8 cellular contexts compared by ENCODE assay signal in genomic region chr20:59032023-59032712, GRCh38. TPM values are rescaled to one million over a fixed set of nuclear protein-coding genes. Genes with fewer than 3 reads are reported as not detected.
DNase-seq lines count a peak whose midpoint lies in the region; ATAC-seq and TF ChIP-seq lines count a peak whose summit lies in the region.

TSS of gene ATP5F1E (minus strand) at chr20:59032335. CDS start at chr20:59032251, 84 bp downstream.

- no peaks in the 10 kb centered on the region for H3K9me3 ChIP-seq in esophagus squamous epithelium

- H3K36me3 Mint-ChIP-seq in naive B cell = peaks cover 15 to 25% of the 10 kb centered on the region in 2 donors
- H3K36me3 Mint-ChIP-seq in stimulated activated effector memory CD8-positive, alpha-beta T cell treated with anti-CD3 and anti-CD28 coated beads, Interleukin-12 subunit alpha, Interleukin-12 subunit beta, amount 100 ng/mL, for 72 hours = peaks cover 92% of the 10 kb centered on the region

- peak within 1 kb of the TSS; percentile 93 to 99 (median 98) for H3K27ac Mint-ChIP-seq in naive B cell
- H3K27ac Mint-ChIP-seq in stimulated activated effector memory CD8-positive, alpha-beta T cell treated with anti-CD3 and anti-CD28 coated beads, Interleukin-12 subunit alpha, Interleukin-12 subunit beta, amount 100 ng/mL, for 72 hours = peak within 1 kb of the TSS; percentile 92

- peak within 1 kb of the TSS; percentile 49 to 83 (median 73) for H3K4me3 ChIP-seq in esophagus squamous epithelium

- 0% methylated on average over 18 of the region's 86 CpGs; no CpG with 5 or more reads in 1 of the 2 donors for WGBS in esophagus squamous epithelium, 2 donors

- ATAC-seq in GM21825 (IDR thresholded peaks at IDR 0.05; ENCODE audit: unreplicated experiment) (peak; percentile 94), naive B cell (ENCODE audit: low read depth in 2 of 2) (peak; percentile 91)
- peak; percentile 97 for ATAC-seq in stimulated activated effector memory CD8-positive, alpha-beta T cell treated with anti-CD3 and anti-CD28 coated beads, Interleukin-12 subunit alpha, Interleukin-12 subunit beta, amount 100 ng/mL, for 72 hours

- peaks cover 10 to 69% (median 19%) of the 10 kb centered on the region in 3 donors for H3K36me3 ChIP-seq in esophagus squamous epithelium

- H3K27ac ChIP-seq in esophagus squamous epithelium = peak within 1 kb of the TSS; percentile 84 to 92 (median 90)

- H3K4me3 Mint-ChIP-seq in naive B cell = peak within 1 kb of the TSS; percentile 81 to 97 (median 94)
- H3K4me3 Mint-ChIP-seq in stimulated activated effector memory CD8-positive, alpha-beta T cell treated with anti-CD3 and anti-CD28 coated beads, Interleukin-12 subunit alpha, Interleukin-12 subunit beta, amount 100 ng/mL, for 72 hours = peak within 1 kb of the TSS; percentile 86

- intact Hi-C loops in esophagus squamous epithelium (cut with DNase I) = loop anchor here (10.0 kb wide), 1 partner anchor 137 kb away; no protein-coding TSS in a partner anchor

- no peaks in the 10 kb centered on the region for H3K27me3 Mint-ChIP-seq in naive B cell

- no peaks in the 10 kb centered on the region for H3K27me3 ChIP-seq in esophagus squamous epithelium

- H3K4me1 Mint-ChIP-seq in naive B cell = peaks cover 25 to 48% (median 37%) of the 10 kb centered on the region in 3 donors
- peaks cover 53% of the 10 kb centered on the region for H3K4me1 Mint-ChIP-seq in stimulated activated effector memory CD8-positive, alpha-beta T cell treated with anti-CD3 and anti-CD28 coated beads, Interleukin-12 subunit alpha, Interleukin-12 subunit beta, amount 100 ng/mL, for 72 hours

- peak in 1 of 6 experiments; percentile 11 for TF ChIP-seq CTCF in esophagus squamous epithelium (IDR thresholded peaks at IDR 0.05)

- peak in 3 of 4 donors; percentile 83 to 94 (median 93) for TF ChIP-seq POLR2A in esophagus squamous epithelium (IDR thresholded peaks at IDR 0.05)

- H3K4me1 ChIP-seq in esophagus squamous epithelium = peaks cover 20 to 55% (median 30%) of the 10 kb centered on the region in 3 donors

- DNase-seq in DMS79 (lab: John Stamatoyannopoulos, UW) (peak; percentile 62), Kasumi-1 (lab: John Stamatoyannopoulos, UW) (peak; percentile 93 to 99), RKO (ENCODE audit: low spot score) (peak; percentile 98), activated T-helper 1 cell treated with Interleukin-2 at 50 U/mL for 16 hours (ENCODE audit: low read depth) (peak; percentile 97), esophagus squamous epithelium (lab: John Stamatoyannopoulos, UW) (peak; percentile 77), naive B cell (peak; percentile 98)
- DNase-seq in stimulated activated effector memory CD8-positive, alpha-beta T cell treated with anti-CD3 and anti-CD28 coated beads, Interleukin-12 subunit alpha, Interleukin-12 subunit beta, amount 100 ng/mL, for 72 hours (ENCODE audit: low spot score in 2 of 2) = peak; percentile 91 to 97

- H3K9me3 Mint-ChIP-seq in naive B cell = no peaks in the 10 kb centered on the region
- H3K9me3 Mint-ChIP-seq in stimulated activated effector memory CD8-positive, alpha-beta T cell treated with anti-CD3 and anti-CD28 coated beads, Interleukin-12 subunit alpha, Interleukin-12 subunit beta, amount 100 ng/mL, for 72 hours = no peaks in the 10 kb centered on the region

RNA-seq across cellular contexts. Expression of gene ATP5F1E, which starts in this region (rescaled TPM):
- 10 to 100 TPM; 11.6 to 35.5 (median 26.0) TPM for total RNA-seq in esophagus squamous epithelium
- 100 to 1,000 TPM in 1 of 6 donors, 10 to 100 TPM in 5; 53.9 to 103 (median 75.5) TPM for polyA plus RNA-seq in naive B cell (ENCODE audit: low read depth in 6 of 6)

Comparison
In these comparisons a context has a peak if more than half of its experiments do, and no peak if none do; other contexts are left out.
1. Peak in every context shown above with its lines: DNase-seq, ATAC-seq, H3K4me3 ChIP-seq and H3K27ac ChIP-seq.